In the genomic region with DNA sequence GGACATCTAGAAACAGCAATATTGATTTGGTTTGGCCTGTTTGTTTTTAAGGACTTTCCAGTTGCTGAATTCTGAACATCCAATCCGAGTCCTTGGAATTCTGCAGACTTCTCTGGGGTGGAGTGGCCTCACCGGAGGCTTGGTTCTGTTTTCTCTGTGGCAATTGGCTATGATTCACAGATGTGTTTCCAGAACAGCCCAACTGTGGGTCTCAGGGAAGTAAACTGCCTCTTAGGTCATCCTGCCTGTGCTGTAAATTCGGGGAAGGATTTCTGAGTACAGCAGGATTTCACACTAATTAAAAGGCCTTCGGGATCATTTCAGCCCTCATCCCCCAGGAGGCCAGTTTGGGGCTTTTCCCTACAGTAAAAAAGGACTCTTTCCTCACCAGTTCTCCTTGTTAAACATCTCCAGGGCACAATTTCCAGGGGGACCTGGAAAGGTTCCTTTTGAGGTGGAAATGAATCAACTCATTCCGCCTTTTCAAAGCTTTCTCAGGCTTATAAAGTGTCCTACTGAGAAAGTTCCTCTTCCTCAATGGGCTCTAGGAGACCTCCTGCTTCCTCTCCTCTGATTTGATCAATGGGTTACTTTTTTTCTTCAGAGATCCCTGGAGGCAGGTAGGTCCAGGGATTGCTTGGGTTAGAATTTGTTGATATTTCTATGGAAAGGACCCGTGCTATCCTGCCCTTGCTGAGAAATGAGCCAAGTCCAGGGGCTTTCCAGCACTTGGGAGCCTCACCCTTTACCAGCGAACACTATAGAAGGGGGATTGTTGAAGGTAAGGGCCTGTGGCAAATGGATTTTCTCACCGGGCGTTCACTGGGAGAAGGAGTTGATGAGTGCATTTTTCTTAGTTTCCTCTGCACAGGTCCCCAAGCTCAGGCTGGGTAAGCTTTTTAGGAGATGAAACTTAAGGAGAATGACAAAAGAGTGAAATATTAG, we compare ENCODE assay signal across 17 cellular contexts.
DNase-seq lines count a peak whose midpoint lies in the region; ATAC-seq and TF ChIP-seq lines count a peak whose summit lies in the region.
"Had no signal": no experiment of that assay in that cellular context is flagged by ENCODE, and none has a peak within 500 bp of the region (broad histone marks: within the 10 kb centered on the region; RNA-seq: fewer than 3 reads in every experiment).

No MANE protein-coding gene starts in this region.

- POLR2A ChIA-PET in RWPE1 (lab: Yijun Ruan, JAX; ENCODE audit: low non-redundant PET) = no interaction called here

- no peaks in the 10 kb centered on the region for H3K9me3 ChIP-seq in mucosa of descending colon
- H3K9me3 ChIP-seq: body of pancreas, SK-N-SH had no signal

- no peak overlapping the region for H3K27ac ChIP-seq in RWPE1
- H3K27ac ChIP-seq: body of pancreas, epithelial cell of prostate had no signal

- DNase-seq in AG10803 (ENCODE audit: low read depth) (peak; percentile 74), M059J (ENCODE audit: low read depth) (peak; percentile 71), fibroblast of peridontal ligament (ENCODE audit: extremely low read depth) (peak; percentile 86), mucosa of descending colon (no peak), RWPE1 (ENCODE audit: low spot score) (no peak), pons (ENCODE audit: low spot score) (no peak)
- DNase-seq: activated CD4-positive, alpha-beta T cell treated with anti-CD3 and anti-CD28 coated beads for 1 hour; AML-193; body of pancreas; DMS53; NCI-H1694 treated with DMSO at 0.1 percent for 48 hours; NCI-H774; SK-N-SH had no signal

- ATAC-seq in mucosa of descending colon (peak; percentile 34), GM21381 (IDR thresholded peaks at IDR 0.05; ENCODE audit: unreplicated experiment) (no peak), GM18861 (IDR thresholded peaks at IDR 0.05; ENCODE audit: unreplicated experiment) (no peak)
- ATAC-seq: body of pancreas, K562 had no signal

- no peak for TF ChIP-seq CTCF in AG10803 (conservative IDR thresholded peaks at IDR 0.05; ENCODE audit: low read length)
- TF ChIP-seq CTCF in mucosa of descending colon (IDR thresholded peaks at IDR 0.05) = no peak
- TF ChIP-seq CTCF in RWPE1 (conservative IDR thresholded peaks at IDR 0.05; ENCODE audit: low read depth) = no peak

- H3K4me3 ChIP-seq in AG10803 (ENCODE audit: low read length) = no peak overlapping the region
- no peak overlapping the region for H3K4me3 ChIP-seq in mucosa of descending colon
- H3K4me3 ChIP-seq: body of pancreas, K562 had no signal

- no peaks in the 10 kb centered on the region for H3K36me3 ChIP-seq in mucosa of descending colon (ENCODE audit: low read depth)

- CTCF ChIA-PET in RWPE1 (lab: Yijun Ruan, JAX) = interaction anchor here (0.7 kb wide), 1 partner anchor 1425 kb away, joined by 4 read pairs; no protein-coding TSS in a partner anchor

- no peaks in the 10 kb centered on the region for H3K4me1 ChIP-seq in mucosa of descending colon (ENCODE audit: low read depth)
- H3K4me1 ChIP-seq: body of pancreas had no signal

- intact Hi-C loops in mucosa of descending colon (cut with DNase I, micrococcal nuclease) = no loop called here

Comparison
In these comparisons a context has a peak if more than half of its experiments do, and no peak if none do; other contexts are left out.
1. DNase-seq: peak in AG10803 (single experiment), M059J (single experiment) and fibroblast of peridontal ligament (single experiment); none in mucosa of descending colon (0 of 3), RWPE1 (single experiment) and pons (single experiment).